In the genomic region with DNA sequence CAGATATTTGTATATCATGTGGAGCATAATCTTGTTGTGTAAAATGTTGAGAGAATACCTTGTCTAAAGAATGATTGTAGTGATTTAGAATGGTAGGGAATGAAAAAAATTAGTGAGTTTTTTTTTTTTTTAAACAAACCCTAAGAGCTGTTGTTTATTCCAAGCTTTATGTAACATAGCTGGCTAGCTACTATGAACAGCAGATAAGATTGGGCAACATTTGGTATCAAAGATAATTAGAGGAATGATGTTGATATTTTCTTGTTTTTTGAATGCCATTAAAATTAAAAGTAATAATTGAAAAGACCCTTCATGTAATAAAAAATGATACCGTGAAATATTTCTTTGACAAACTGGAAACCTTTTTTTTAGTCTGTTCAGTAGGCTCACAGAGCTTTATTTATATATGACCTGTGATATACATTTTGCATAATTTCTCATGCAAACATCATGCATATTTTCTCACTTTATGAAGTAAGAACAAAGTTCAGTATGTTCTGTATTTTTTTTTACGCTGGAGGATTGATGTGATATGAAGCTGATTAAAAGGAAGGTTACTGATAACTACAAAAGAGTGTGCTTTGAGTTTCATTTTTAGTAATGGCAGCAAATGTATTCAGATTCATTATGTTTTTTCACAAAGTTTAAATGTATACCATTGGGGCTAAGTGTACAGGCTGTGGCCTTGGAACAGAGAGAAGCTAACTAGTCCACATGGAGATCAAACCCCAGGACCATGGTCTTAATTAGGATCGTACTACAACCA, we compare ENCODE assay signal across 15 cellular contexts. TPM values are rescaled to one million over a fixed set of nuclear protein-coding genes. Genes with fewer than 3 reads are reported as not detected.
A peak's percentile ranks its signal among the peaks of the same experiment; 100 is the strongest.
DNase-seq lines count a peak whose midpoint lies in the region; ATAC-seq and TF ChIP-seq lines count a peak whose summit lies in the region.
"Had no signal": no experiment of that assay in that cellular context is flagged by ENCODE, and none has a peak within 500 bp of the region (broad histone marks: within the 10 kb centered on the region; RNA-seq: fewer than 3 reads in every experiment).

No MANE protein-coding gene starts in this region.

- H3K36me3 Mint-ChIP-seq in CD8-positive, alpha-beta memory T cell = peaks cover 0 to 24% (median 3%) of the 10 kb centered on the region in 3 donors
- H3K36me3 Mint-ChIP-seq in activated T-helper 17 cell treated with anti-CD3 and anti-CD28 coated beads, Interleukin-2, amount 50 U/mL, for 72 hours (ENCODE audit: low read depth) = peaks cover 58% of the 10 kb centered on the region

- H3K27ac Mint-ChIP-seq in CD8-positive, alpha-beta memory T cell = peak overlapping the region in 7 of 8 donors; percentile 4 to 85 (median 58)
- peak overlapping the region; percentile 60 for H3K27ac Mint-ChIP-seq in activated T-helper 17 cell treated with anti-CD3 and anti-CD28 coated beads, Interleukin-2, amount 50 U/mL, for 72 hours

- intact Hi-C loops in right lobe of liver (cut with DNase I) (no loop called here), upper lobe of right lung (cut with DNase I) (no loop called here)

- peak overlapping the region in 6 of 7 donors; percentile 41 to 71 (median 58) for H3K4me3 Mint-ChIP-seq in CD8-positive, alpha-beta memory T cell
- peak overlapping the region; percentile 65 for H3K4me3 Mint-ChIP-seq in activated T-helper 17 cell treated with anti-CD3 and anti-CD28 coated beads, Interleukin-2, amount 50 U/mL, for 72 hours

- H3K79me2 ChIP-seq in ACC112 (ENCODE audit: control insufficient read depth, insufficient read depth, low read length, unreplicated experiment) = peaks cover 91% of the 10 kb centered on the region
- H3K79me2 ChIP-seq in GM23248 (ENCODE audit: insufficient read depth) = peaks cover 98% of the 10 kb centered on the region

- TF ChIP-seq POLR2A in right lobe of liver (IDR thresholded peaks at IDR 0.05) = no peak

- 0 out of 2 replicates have a peak, but pooled peaks cover 11% of the 10 kb centered on the region for H3F3A ChIP-seq in GM23248 (ENCODE audit: insufficient read depth)

- H2AFZ ChIP-seq in ACC112 (ENCODE audit: low read length, unreplicated experiment) = no peak overlapping the region
- H2AFZ ChIP-seq in GM23248 = no peak overlapping the region

- TF ChIP-seq CTCF in right lobe of liver (IDR thresholded peaks at IDR 0.05) (no peak), upper lobe of right lung (IDR thresholded peaks at IDR 0.05) (no peak)

- no peaks in the 10 kb centered on the region for H3K9me2 ChIP-seq in GM23248 (ENCODE audit: insufficient read depth)

- H3K27ac ChIP-seq in ACC112 (ENCODE audit: low read depth, low read length) (no peak overlapping the region), right lobe of liver (peak overlapping the region in 1 of 3 donors; percentile 24), upper lobe of right lung (no peak overlapping the region), GM23248 (no peak overlapping the region)
- H3K27ac ChIP-seq in CD8-positive, alpha-beta memory T cell (ENCODE audit: low read depth, low read length) = no peak overlapping the region
- H3K27ac ChIP-seq: BLaER1 treated with 17β-estradiol and CSF1 and Interleukin-3, amounts not matched to agents 10 nM and 100 nM; gastrocnemius medialis; pancreas had no signal

- no peak overlapping the region for H3K9ac ChIP-seq in GM23248
- H3K9ac ChIP-seq: BLaER1 treated with 17β-estradiol and CSF1 and Interleukin-3, amounts not matched to agents 10 nM and 100 nM had no signal

- DNase-seq in CD8-positive, alpha-beta memory T cell = no peak
- DNase-seq in right lobe of liver (no peak), upper lobe of right lung (no peak), GM23248 (no peak)
- no peak for DNase-seq in stimulated activated CD4-positive, alpha-beta T cell treated with anti-CD3 and anti-CD28 coated beads, Interleukin-4, amount 100 ng/mL, for 4 hours
- DNase-seq: activated effector memory CD4-positive, alpha-beta T cell treated with Interleukin-2 at 50 U/mL for 16 hours; EL; gastrocnemius medialis; Kasumi-1; NCI-H187 treated with DMSO at 0.1 percent for 48 hours; NCI-H524 treated with DMSO at 0.1 percent for 48 hours; pancreas had no signal

- H3K4me1 Mint-ChIP-seq in CD8-positive, alpha-beta memory T cell = peaks cover 77 to 93% (median 92%) of the 10 kb centered on the region in 3 donors
- peaks cover 46% of the 10 kb centered on the region for H3K4me1 Mint-ChIP-seq in activated T-helper 17 cell treated with anti-CD3 and anti-CD28 coated beads, Interleukin-2, amount 50 U/mL, for 72 hours

- CTCF ChIA-PET in CD8-positive, alpha-beta memory T cell (lab: Charles Lee) = interaction anchor here (1.1 to 3.3 kb wide), 2 partner anchors 91 to 93 kb away, joined by 3 to 28 read pairs; no protein-coding TSS in a partner anchor

- 68% methylated on average over 3 of the region's 3 CpGs for WGBS in right lobe of liver (ENCODE audit: insufficient coverage, low coverage, low lambda C conversion rate, missing lambda C conversion rate)
- WGBS in GM23248 (ENCODE audit: low coverage in 1 of 2, low lambda C conversion rate in 2 of 2, missing lambda C conversion rate in 2 of 2), 2 experiments = 68 to 76% methylated on average over 3 of the region's 3 CpGs

- peaks cover 32% of the 10 kb centered on the region for H4K20me1 ChIP-seq in GM23248 (ENCODE audit: insufficient read depth)

- peak overlapping the region; percentile 36; the same call in 1 of the 2 replicates for H3K4me3 ChIP-seq in ACC112 (ENCODE audit: low read depth, low read length)
- no peak overlapping the region for H3K4me3 ChIP-seq in CD8-positive, alpha-beta memory T cell (ENCODE audit: low read length)
- H3K4me3 ChIP-seq in right lobe of liver = no peak overlapping the region
- H3K4me3 ChIP-seq in upper lobe of right lung = no peak overlapping the region
- no peak overlapping the region for H3K4me3 ChIP-seq in GM23248
- H3K4me3 ChIP-seq: BLaER1 treated with 17β-estradiol and CSF1 and Interleukin-3, amounts not matched to agents 10 nM and 100 nM; gastrocnemius medialis; pancreas had no signal

- H3K27me3 ChIP-seq in ACC112 (ENCODE audit: insufficient read depth, low read length) = no peaks in the 10 kb centered on the region
- no peaks in the 10 kb centered on the region for H3K27me3 ChIP-seq in CD8-positive, alpha-beta memory T cell (ENCODE audit: insufficient read depth, low read length, poor library complexity, severe bottlenecking)
- no peaks in the 10 kb centered on the region for H3K27me3 ChIP-seq in right lobe of liver
- H3K27me3 ChIP-seq in upper lobe of right lung = no peaks in the 10 kb centered on the region
- H3K27me3 ChIP-seq in GM23248 (replicated peaks; ENCODE audit: insufficient read depth) = no peaks in the 10 kb centered on the region
- H3K27me3 ChIP-seq: BLaER1 treated with 17β-estradiol and CSF1 and Interleukin-3, amounts not matched to agents 10 nM and 100 nM; gastrocnemius medialis; pancreas had no signal

- POLR2A ChIA-PET in CD8-positive, alpha-beta memory T cell (lab: Charles Lee) = interaction anchor here (0.6 to 1.2 kb wide), 2 partner anchors 100 to 492 kb away, joined by 3 read pairs; no protein-coding TSS in a partner anchor

- no peak overlapping the region for H3K4me2 ChIP-seq in GM23248 (ENCODE audit: unreplicated experiment)

- H3K4me1 ChIP-seq in ACC112 (ENCODE audit: control insufficient read depth, insufficient read depth, low read length, unreplicated experiment) = peaks cover 32% of the 10 kb centered on the region
- H3K4me1 ChIP-seq in CD8-positive, alpha-beta memory T cell (ENCODE audit: insufficient read depth, low read length) = peaks cover 56% of the 10 kb centered on the region
- peaks cover 0 to 16% (median 0%) of the 10 kb centered on the region in 4 donors for H3K4me1 ChIP-seq in right lobe of liver
- H3K4me1 ChIP-seq in upper lobe of right lung = peaks cover 35% of the 10 kb centered on the region
- H3K4me1 ChIP-seq in GM23248 (ENCODE audit: insufficient read depth) = peaks cover 10% of the 10 kb centered on the region; the same call in 1 of the 2 replicates

- no peaks in the 10 kb centered on the region for H3K27me3 Mint-ChIP-seq in CD8-positive, alpha-beta memory T cell
- no peaks in the 10 kb centered on the region for H3K27me3 Mint-ChIP-seq in activated T-helper 17 cell treated with anti-CD3 and anti-CD28 coated beads, Interleukin-2, amount 50 U/mL, for 72 hours

- peak; percentile 48 for ATAC-seq in activated T-helper 17 cell treated with anti-CD3 and anti-CD28 coated beads, Interleukin-2, amount 50 U/mL, for 72 hours (replicated peaks)
- peak in 3 of 4 donors; percentile 54 to 64 (median 54) for ATAC-seq in right lobe of liver
- no peak for ATAC-seq in upper lobe of right lung
- ATAC-seq: gastrocnemius medialis had no signal

- H3K36me3 ChIP-seq in ACC112 (ENCODE audit: insufficient read depth, low read length) (peaks cover 11% of the 10 kb centered on the region; the same call in 1 of the 2 replicates), right lobe of liver (no peaks in the 10 kb centered on the region), upper lobe of right lung (no peaks in the 10 kb centered on the region), GM23248 (ENCODE audit: low read depth) (no peaks in the 10 kb centered on the region)
- no peaks in the 10 kb centered on the region for H3K36me3 ChIP-seq in CD8-positive, alpha-beta memory T cell (ENCODE audit: insufficient read depth, low read length)
- H3K36me3 ChIP-seq: gastrocnemius medialis, pancreas had no signal

- H3K9me3 ChIP-seq in CD8-positive, alpha-beta memory T cell (ENCODE audit: low read length) = no peaks in the 10 kb centered on the region
- H3K9me3 ChIP-seq in right lobe of liver = no peaks in the 10 kb centered on the region
- no peaks in the 10 kb centered on the region for H3K9me3 ChIP-seq in upper lobe of right lung
- H3K9me3 ChIP-seq in GM23248 (ENCODE audit: low read depth) = no peaks in the 10 kb centered on the region
- H3K9me3 ChIP-seq: BLaER1 treated with 17β-estradiol and CSF1 and Interleukin-3, amounts not matched to agents 10 nM and 100 nM; gastrocnemius medialis; pancreas had no signal

- no peaks in the 10 kb centered on the region for H3K9me3 Mint-ChIP-seq in CD8-positive, alpha-beta memory T cell
- no peaks in the 10 kb centered on the region for H3K9me3 Mint-ChIP-seq in activated T-helper 17 cell treated with anti-CD3 and anti-CD28 coated beads, Interleukin-2, amount 50 U/mL, for 72 hours

- in situ Hi-C loops in GM23248 (cut with MboI) = loop anchor here (25.0 kb wide), 1 partner anchor 385 kb away; no protein-coding TSS in a partner anchor

RNA-seq across cellular contexts. Expression of a gene that starts 8.1 kb away (rescaled TPM):
- total RNA-seq in CD8-positive, alpha-beta memory T cell = 100 to 1,000 TPM; 113 to 114 TPM
- polyA plus RNA-seq in CD8-positive, alpha-beta memory T cell = 52.5 TPM
- total RNA-seq in activated T-helper 17 cell treated with anti-CD3 and anti-CD28 coated beads, Interleukin-2, amount 50 U/mL, for 72 hours = 10 to 100 TPM; 66.3 to 91.8 TPM
- 10 to 100 TPM; 11.6 to 25.2 (median 15.9) TPM for total RNA-seq in right lobe of liver
- total RNA-seq in upper lobe of right lung = 53.4 TPM
- total RNA-seq in GM23248 (2014; rRNA removed; shearing (Covaris generic)) = 19.6 and 31.5 TPM in 2 replicates
- 63.4 TPM in 2 replicates for polyA plus RNA-seq in GM23248 (2016; fragmentation: Nextera tagmentation; extraction: Ambion mirVana)
